In the genomic region with DNA sequence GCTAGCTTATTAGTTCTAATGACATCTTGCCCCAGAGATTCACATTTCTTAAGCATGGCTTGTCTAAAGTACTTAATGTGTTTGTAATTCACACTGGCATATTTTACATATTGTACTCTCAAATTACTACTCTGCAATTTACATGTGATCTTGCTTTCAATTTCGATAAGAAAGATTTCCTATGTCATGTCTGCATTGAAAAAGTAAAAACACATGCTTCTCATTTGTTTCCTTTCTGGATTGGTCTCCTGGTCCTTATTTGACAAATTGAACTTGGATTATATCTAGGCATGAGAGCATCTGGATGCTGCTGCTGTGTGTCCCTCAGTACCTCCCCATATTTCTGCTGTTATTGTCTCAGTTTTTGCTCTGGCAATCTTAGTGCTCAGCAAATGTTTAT, we compare ENCODE assay signal across 20 cellular contexts.
DNase-seq lines count a peak whose midpoint lies in the region; ATAC-seq, FAIRE-seq and TF ChIP-seq lines count a peak whose summit lies in the region.
"Had no signal": no experiment of that assay in that cellular context is flagged by ENCODE, and none has a peak within 500 bp of the region (broad histone marks: within the 10 kb centered on the region; RNA-seq: fewer than 3 reads in every experiment).

No MANE protein-coding gene starts in this region.

- H4K20me1 ChIP-seq in keratinocyte (ENCODE audit: control insufficient read depth, extremely low read depth, insufficient read depth, low read length): no peaks in the 10 kb centered on the region

- no peak for FAIRE-seq in keratinocyte (lab: Jason Lieb, UNC)

- no peak overlapping the region for H3K4me3 ChIP-seq in keratinocyte (ENCODE audit: control insufficient read depth in 2 of 3, extremely low read depth in 1 of 3, insufficient read depth in 2 of 3, low read depth in 1 of 3, low read length in 3 of 3)
- H3K4me3 ChIP-seq: left lung, ovary had no signal

- H3K36me3 ChIP-seq in keratinocyte (ENCODE audit: control insufficient read depth in 2 of 2, extremely low read depth in 1 of 2, insufficient read depth in 2 of 2, low read length in 2 of 2): no peaks in the 10 kb centered on the region
- H3K36me3 ChIP-seq: left lung, ovary had no signal

- no peaks in the 10 kb centered on the region for H3K9me3 ChIP-seq in keratinocyte (ENCODE audit: control insufficient read depth, low read depth, low read length)
- H3K9me3 ChIP-seq: left lung, ovary had no signal

- H3K4me1 ChIP-seq in keratinocyte (ENCODE audit: control insufficient read depth, extremely low read depth, insufficient read depth, low read length): peaks cover 4% of the 10 kb centered on the region
- H3K4me1 ChIP-seq: left lung had no signal

- DNase-seq in amniotic epithelial cell (ENCODE audit: low read depth): peak; percentile 12
- DNase-seq in keratinocyte (ENCODE audit: low read depth, low spot score): no peak
- DNase-seq in stimulated activated CD4-positive, alpha-beta T cell treated with anti-CD3 and anti-CD28 coated beads, Interleukin-4, amount 100 ng/mL, for 4 hours: no peak
- no peak for DNase-seq in effector memory CD8-positive, alpha-beta T cell
- no peak for DNase-seq in NCI-H1105 (lab: John Stamatoyannopoulos, UW)
- DNase-seq: activated CD8-positive, alpha-beta T cell treated with anti-CD3 and anti-CD28 coated beads, Interleukin-2, amount 10 ng/mL, durations not matched to agents 7 days and 5 days; activated naive CD8-positive, alpha-beta T cell treated with anti-CD3 and anti-CD28 coated beads for 36 hours; activated T-cell treated with anti-CD3 and anti-CD28 coated beads, Interleukin-2, amount 50 U/mL, for 48 hours; caudate nucleus; effector memory CD4-positive, alpha-beta T cell; left lung; NCI-H1694 treated with DMSO at 0.1 percent for 48 hours; NK-92 treated with Interleukin-12 subunit alpha and Interleukin-12 subunit beta, amount 100 ng/mL, for 24 hours; ovary; stimulated activated CD4-positive, alpha-beta T cell treated with anti-CD3 and anti-CD28 coated beads, Interleukin-2, amount 100 ng/mL, for 48 hours; substantia nigra had no signal

- no peaks in the 10 kb centered on the region for H3K27me3 Mint-ChIP-seq in effector memory CD8-positive, alpha-beta T cell
- H3K27me3 Mint-ChIP-seq: activated naive CD8-positive, alpha-beta T cell treated with anti-CD3 and anti-CD28 coated beads for 36 hours had no signal

- H3K9me3 Mint-ChIP-seq in effector memory CD8-positive, alpha-beta T cell: peaks cover 12 to 17% of the 10 kb centered on the region in 2 donors
- H3K9me3 Mint-ChIP-seq: WTC11 had no signal

- no peaks in the 10 kb centered on the region for H3K27me3 ChIP-seq in keratinocyte (ENCODE audit: control insufficient read depth, extremely low read depth, insufficient read depth, low read length)
- H3K27me3 ChIP-seq: left lung, ovary had no signal

- H3K27ac ChIP-seq in keratinocyte (ENCODE audit: control insufficient read depth, insufficient read depth, low read length): no peak overlapping the region
- H3K27ac ChIP-seq: left lung, ovary had no signal

- peak overlapping the region; percentile 59 for H2AFZ ChIP-seq in keratinocyte (ENCODE audit: control insufficient read depth, low read length)

- H3K4me1 Mint-ChIP-seq in effector memory CD8-positive, alpha-beta T cell (ENCODE audit: low read depth in 2 of 2): no peaks in the 10 kb centered on the region
- H3K4me1 Mint-ChIP-seq: activated naive CD8-positive, alpha-beta T cell treated with anti-CD3 and anti-CD28 coated beads for 36 hours had no signal

- H3K9ac ChIP-seq in keratinocyte (ENCODE audit: control insufficient read depth, extremely low read depth, insufficient read depth, low read length): no peak overlapping the region

- dilution Hi-C loops in keratinocyte (cut with MboI; ENCODE audit: extremely low pct_ligation_motif_present, low sequenced_read_pairs): no loop called here

- no peaks in the 10 kb centered on the region for H3K79me2 ChIP-seq in keratinocyte (ENCODE audit: control insufficient read depth, insufficient read depth, low read length)

- H3K27ac Mint-ChIP-seq in effector memory CD8-positive, alpha-beta T cell: no peak overlapping the region
- H3K27ac Mint-ChIP-seq: activated CD8-positive, alpha-beta T cell treated with anti-CD3 and anti-CD28 coated beads, Interleukin-2, amount 10 ng/mL, durations not matched to agents 7 days and 5 days; activated naive CD8-positive, alpha-beta T cell treated with anti-CD3 and anti-CD28 coated beads for 36 hours; WTC11 had no signal

- no peaks in the 10 kb centered on the region for H3K36me3 Mint-ChIP-seq in effector memory CD8-positive, alpha-beta T cell (ENCODE audit: insufficient read depth)
- H3K36me3 Mint-ChIP-seq: activated naive CD8-positive, alpha-beta T cell treated with anti-CD3 and anti-CD28 coated beads for 36 hours; WTC11 had no signal

- ATAC-seq in GM18868 (IDR thresholded peaks at IDR 0.05; ENCODE audit: unreplicated experiment) (peak; percentile 53), HG03342 (IDR thresholded peaks at IDR 0.05; ENCODE audit: unreplicated experiment) (peak; percentile 74), GM19023 (IDR thresholded peaks at IDR 0.05; ENCODE audit: unreplicated experiment) (no peak)
- ATAC-seq in effector memory CD8-positive, alpha-beta T cell (replicated peaks): no peak
- ATAC-seq: activated CD8-positive, alpha-beta T cell treated with anti-CD3 and anti-CD28 coated beads, Interleukin-2, amount 10 ng/mL, durations not matched to agents 7 days and 5 days; left lung; WTC11 had no signal

- H3K9me1 ChIP-seq in keratinocyte (ENCODE audit: control insufficient read depth, extremely low read depth, insufficient read depth, low read length): no peaks in the 10 kb centered on the region

- TF ChIP-seq CTCF in keratinocyte (optimal IDR thresholded peaks at IDR 0.05 in 1 of 3, IDR thresholded peaks at IDR 0.05 in 1 of 3, conservative IDR thresholded peaks at IDR 0.05 in 1 of 3; ENCODE audit: extremely low read depth in 1 of 3, insufficient read depth in 2 of 3, low read length in 3 of 3): no peak

- peak overlapping the region; percentile 31 for H3K4me2 ChIP-seq in keratinocyte (ENCODE audit: control insufficient read depth, extremely low read depth, insufficient read depth, low read depth, low read length)

- H3K4me3 Mint-ChIP-seq in effector memory CD8-positive, alpha-beta T cell: no peak overlapping the region
- H3K4me3 Mint-ChIP-seq: activated CD8-positive, alpha-beta T cell treated with anti-CD3 and anti-CD28 coated beads, Interleukin-2, amount 10 ng/mL, durations not matched to agents 7 days and 5 days; activated naive CD8-positive, alpha-beta T cell treated with anti-CD3 and anti-CD28 coated beads for 36 hours; WTC11 had no signal

Comparison
In these comparisons a context has a peak if more than half of its experiments do, and no peak if none do; other contexts are left out.
1. ATAC-seq: peak in GM18868 (single experiment) and HG03342 (single experiment); none in effector memory CD8-positive, alpha-beta T cell (single experiment) and GM19023 (single experiment).